Comparison of ENCODE assay signal across 8 cellular contexts in genomic region chr20:3204124-3204794, GRCh38. TPM values are rescaled to one million over a fixed set of nuclear protein-coding genes. Genes with fewer than 3 reads are reported as not detected.
DNase-seq lines count a peak whose midpoint lies in the region; FAIRE-seq and TF ChIP-seq lines count a peak whose summit lies in the region.

Gene DDRGK1, minus strand, starts transcription at chr20:3204682. Its CDS starts 55 bp downstream, at chr20:3204627.

- H3K27me3 ChIP-seq in SJSA1 (replicated peaks) (no peaks in the 10 kb centered on the region), neutrophil (no peaks in the 10 kb centered on the region)

- H3K9me3 ChIP-seq in SJSA1 (replicated peaks) (no peaks in the 10 kb centered on the region), neutrophil (no peaks in the 10 kb centered on the region)

- no peak for FAIRE-seq in H54 (lab: Jason Lieb, UNC)

- peak; percentile 63; the same call in 1 of the 2 replicates for TF ChIP-seq POLR2A in H54 (IDR thresholded peaks at IDR 0.05; ENCODE audit: low read depth, low read length)

- H3K4me1 ChIP-seq in SJSA1 (replicated peaks) = peaks cover 20% of the 10 kb centered on the region
- peaks cover 12 to 14% of the 10 kb centered on the region in 2 experiments for H3K4me1 ChIP-seq in neutrophil (ENCODE audit: control insufficient read depth in 1 of 2, insufficient read depth in 1 of 2, low read depth in 1 of 2, low read length in 1 of 2)

- H3K36me3 ChIP-seq in SJSA1 = peaks cover 35% of the 10 kb centered on the region
- H3K36me3 ChIP-seq in neutrophil = peaks cover 21% of the 10 kb centered on the region

- peak within 1 kb of the TSS; percentile 67 for H3K4me3 ChIP-seq in SJSA1
- peak within 1 kb of the TSS; percentile 78 to 93 for H3K4me3 ChIP-seq in neutrophil (ENCODE audit: low read depth in 1 of 2, low read length in 1 of 2)

- no peak within 1 kb of the TSS for H3K27ac ChIP-seq in SJSA1
- H3K27ac ChIP-seq in neutrophil = peak within 1 kb of the TSS; percentile 80

- no peak for TF ChIP-seq CTCF in neutrophil (IDR thresholded peaks at IDR 0.05)
- TF ChIP-seq CTCF in subcutaneous adipose tissue (IDR thresholded peaks at IDR 0.05; ENCODE audit: low read depth) = no peak

- DNase-seq in ELF-1 (ENCODE audit: low read depth, low spot score) = peak; percentile 91
- peak; percentile 94 for DNase-seq in H54 (ENCODE audit: insufficient read length, low spot score)
- peak; percentile 82 for DNase-seq in M059J (ENCODE audit: low read depth)
- peak; percentile 83 to 88 for DNase-seq in SJSA1 (ENCODE audit: low read depth in 1 of 2, low spot score in 2 of 2)
- peak; percentile 68 to 87 (median 85) for DNase-seq in activated naive CD4-positive, alpha-beta T cell (lab: John Stamatoyannopoulos, UW)
- peak; percentile 69 for DNase-seq in foreskin melanocyte

RNA-seq across cellular contexts. Expression of gene DDRGK1, which starts in this region (rescaled TPM):
- 58.3 and 79.5 TPM in 2 replicates for total RNA-seq in M059J (2014; rRNA removed; shearing (Covaris generic))
- 28.2 and 29.1 TPM in 2 replicates for total RNA-seq in SJSA1 (2014; rRNA removed; shearing (Covaris generic))
- total RNA-seq in subcutaneous adipose tissue = 10 to 100 TPM; 34.6 to 73.3 (median 64.0) TPM
